Comparison of ENCODE assay signal across 8 cellular contexts in the genomic region with DNA sequence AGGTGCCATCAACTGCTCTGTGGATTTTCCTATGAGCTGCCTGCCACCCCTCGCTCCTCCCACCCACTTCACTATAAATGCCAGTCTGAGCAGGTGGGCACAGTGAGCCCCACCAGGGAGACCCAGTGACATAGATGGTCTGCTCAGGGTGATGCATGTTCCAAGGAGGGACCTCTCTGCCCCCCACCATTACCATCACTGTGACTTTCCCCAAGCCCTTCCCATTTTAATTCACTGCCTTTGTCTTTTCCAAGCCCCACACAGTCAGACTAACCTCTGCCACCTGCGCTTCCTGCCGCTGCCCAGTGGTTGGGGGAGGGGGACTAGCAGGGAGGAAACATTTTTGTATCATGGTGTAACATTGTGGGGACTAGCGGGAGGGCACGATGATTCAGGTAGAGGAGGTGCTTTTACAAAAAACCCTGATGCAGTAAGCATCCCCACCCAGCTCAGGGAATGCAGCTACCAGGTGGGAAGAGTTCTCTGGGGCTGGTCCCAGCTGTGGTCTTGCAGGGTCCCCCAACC. TPM values are rescaled to one million over a fixed set of nuclear protein-coding genes. Genes with fewer than 3 reads are reported as not detected.
DNase-seq lines count a peak whose midpoint lies in the region; ATAC-seq, FAIRE-seq and TF ChIP-seq lines count a peak whose summit lies in the region.

No MANE protein-coding gene starts in this region.

- intact Hi-C loops in endothelial cell of umbilical vein (cut with micrococcal nuclease) = loop anchor here (5.0 kb wide), 1 partner anchor 83 kb away; no protein-coding TSS in a partner anchor

- CTCF ChIA-PET in activated CD8-positive, alpha-beta memory T cell treated with anti-CD3 and anti-CD28 coated beads, Interleukin-2, amount 10 ng/mL, durations not matched to agents 7 days and 5 days (lab: Charles Lee) = interaction anchor here (7.0 kb wide), 1 partner anchor 14 kb away, joined by 127 read pairs; no protein-coding TSS in a partner anchor
- CTCF ChIA-PET in endothelial cell of umbilical vein (lab: Charles Lee) = interaction anchor here (0.7 to 20.4 kb wide), 6 partner anchors 12 to 237 kb away, joined by 3 to 425 read pairs (median 5); no protein-coding TSS in a partner anchor

- peak overlapping the region; percentile 100 for H3K4me3 Mint-ChIP-seq in activated CD8-positive, alpha-beta memory T cell treated with anti-CD3 and anti-CD28 coated beads, Interleukin-2, amount 10 ng/mL, durations not matched to agents 7 days and 5 days

- no peak for TF ChIP-seq POLR2A in endothelial cell of umbilical vein (IDR thresholded peaks at IDR 0.05; ENCODE audit: low read depth, low read length)

- H3K4me2 ChIP-seq in OCI-LY3 (ENCODE audit: low read length) (peak overlapping the region; percentile 98; the same call in 1 of the 2 replicates), endothelial cell of umbilical vein (ENCODE audit: insufficient read depth, low read length) (peak overlapping the region; percentile 64)

- no peak for FAIRE-seq in endothelial cell of umbilical vein (lab: Jason Lieb, UNC)

- TF ChIP-seq CTCF in OCI-LY3 (IDR thresholded peaks at IDR 0.05; ENCODE audit: low read depth, low read length) = no peak
- TF ChIP-seq CTCF in endothelial cell of umbilical vein (IDR thresholded peaks at IDR 0.05; ENCODE audit: extremely low read depth in 1 of 2, insufficient read depth in 1 of 2, low read depth in 1 of 2, low read length in 2 of 2) = no peak

- dilution Hi-C loops in endothelial cell of umbilical vein (cut with MboI; ENCODE audit: extremely low pct_ligation_motif_present, low sequenced_read_pairs) = no loop called here

- H3K9ac ChIP-seq in OCI-LY3 (ENCODE audit: low read length) (no peak overlapping the region), endothelial cell of umbilical vein (replicated peaks; ENCODE audit: extremely low read depth, insufficient read depth, low read length) (peak overlapping the region; percentile 76)

- ATAC-seq in activated CD8-positive, alpha-beta memory T cell treated with anti-CD3 and anti-CD28 coated beads, Interleukin-2, amount 10 ng/mL, durations not matched to agents 7 days and 5 days = no peak
- ATAC-seq in GM21381 (IDR thresholded peaks at IDR 0.05; ENCODE audit: unreplicated experiment) = no peak

- DNase-seq in activated CD8-positive, alpha-beta memory T cell treated with anti-CD3 and anti-CD28 coated beads, Interleukin-2, amount 10 ng/mL, durations not matched to agents 7 days and 5 days = peak; percentile 73
- DNase-seq in endothelial cell of umbilical vein (ENCODE audit: low read depth, low spot score) (no peak), dedifferentiated amniotic fluid mesenchymal stem cell (ENCODE audit: extremely low spot score) (no peak), SHP77 (lab: John Stamatoyannopoulos, UW) (no peak), ureter (ENCODE audit: low spot score) (no peak)
- DNase-seq in stimulated activated CD8-positive, alpha-beta memory T cell treated with anti-CD3 and anti-CD28 coated beads, Interleukin-7, amount 100 ng/mL, for 4 hours (ENCODE audit: low read depth in 2 of 2) = peak; percentile 65 to 68

- H3K36me3 ChIP-seq in OCI-LY3 (replicated peaks; ENCODE audit: low read depth, low read length) = no peaks in the 10 kb centered on the region
- no peaks in the 10 kb centered on the region for H3K36me3 ChIP-seq in endothelial cell of umbilical vein (ENCODE audit: control insufficient read depth in 2 of 2, extremely low read depth in 1 of 2, insufficient read depth in 2 of 2, low read length in 2 of 2)

- H3K9me1 ChIP-seq in endothelial cell of umbilical vein (replicated peaks; ENCODE audit: control insufficient read depth, extremely low read depth, insufficient read depth, low read length) = no peaks in the 10 kb centered on the region

- H3K27ac Mint-ChIP-seq in activated CD8-positive, alpha-beta memory T cell treated with anti-CD3 and anti-CD28 coated beads, Interleukin-2, amount 10 ng/mL, durations not matched to agents 7 days and 5 days = peak overlapping the region; percentile 92

- H3K79me2 ChIP-seq in OCI-LY3 (ENCODE audit: low read length) (peaks cover 36% of the 10 kb centered on the region), endothelial cell of umbilical vein (ENCODE audit: control insufficient read depth, insufficient read depth, low read length) (peaks cover 48% of the 10 kb centered on the region)

- BruUV-seq in endothelial cell of umbilical vein (replicated peaks; lab: Mats Ljungman, UMichigan) = no TSS peak

- H3K36me3 Mint-ChIP-seq in activated CD8-positive, alpha-beta memory T cell treated with anti-CD3 and anti-CD28 coated beads, Interleukin-2, amount 10 ng/mL, durations not matched to agents 7 days and 5 days = peaks cover 73% of the 10 kb centered on the region

- no peaks in the 10 kb centered on the region for H3K9me3 ChIP-seq in OCI-LY3 (ENCODE audit: insufficient read depth, low read length)
- H3K9me3 ChIP-seq in endothelial cell of umbilical vein (replicated peaks; ENCODE audit: control insufficient read depth, insufficient read depth, low read length) = no peaks in the 10 kb centered on the region

- H3K27me3 ChIP-seq in OCI-LY3 (ENCODE audit: low read depth, low read length) = no peaks in the 10 kb centered on the region
- H3K27me3 ChIP-seq in endothelial cell of umbilical vein (ENCODE audit: control insufficient read depth in 2 of 2, insufficient read depth in 2 of 2, low read length in 2 of 2) = no peaks in the 10 kb centered on the region

- H4K20me1 ChIP-seq in OCI-LY3 (ENCODE audit: insufficient read depth, low read length) (no peaks in the 10 kb centered on the region), endothelial cell of umbilical vein (replicated peaks; ENCODE audit: control insufficient read depth, extremely low read depth, insufficient read depth, low read length) (no peaks in the 10 kb centered on the region)

- POLR2A ChIA-PET in endothelial cell of umbilical vein (lab: Charles Lee) = interaction anchor here (1.8 kb wide), 1 partner anchor 12 kb away, joined by 7 read pairs; no protein-coding TSS in a partner anchor

- no peak overlapping the region for H2AFZ ChIP-seq in OCI-LY3 (ENCODE audit: low read depth, low read length)
- H2AFZ ChIP-seq in endothelial cell of umbilical vein (ENCODE audit: low read depth, low read length) = no peak overlapping the region

- H3K9me3 Mint-ChIP-seq in activated CD8-positive, alpha-beta memory T cell treated with anti-CD3 and anti-CD28 coated beads, Interleukin-2, amount 10 ng/mL, durations not matched to agents 7 days and 5 days (ENCODE audit: low read depth) = no peaks in the 10 kb centered on the region

- no peak overlapping the region for H3K4me3 ChIP-seq in OCI-LY3 (ENCODE audit: low read length)
- peak overlapping the region in 1 of 3 experiments; percentile 62 for H3K4me3 ChIP-seq in endothelial cell of umbilical vein (replicated peaks in 1 of 3; ENCODE audit: insufficient read depth in 1 of 3, low read depth in 1 of 3, low read length in 3 of 3)

- H3K27ac ChIP-seq in OCI-LY3 (ENCODE audit: low read length) (no peak overlapping the region), endothelial cell of umbilical vein (ENCODE audit: insufficient read depth, low read depth, low read length) (peak overlapping the region; percentile 63)

- H3K4me1 ChIP-seq in OCI-LY3 (ENCODE audit: low read length) (peaks cover 26% of the 10 kb centered on the region), endothelial cell of umbilical vein (ENCODE audit: control insufficient read depth, extremely low read depth, insufficient read depth, low read length) (peaks cover 28% of the 10 kb centered on the region)

- H3K4me1 Mint-ChIP-seq in activated CD8-positive, alpha-beta memory T cell treated with anti-CD3 and anti-CD28 coated beads, Interleukin-2, amount 10 ng/mL, durations not matched to agents 7 days and 5 days = peaks cover 67% of the 10 kb centered on the region

- no peaks in the 10 kb centered on the region for H3K27me3 Mint-ChIP-seq in activated CD8-positive, alpha-beta memory T cell treated with anti-CD3 and anti-CD28 coated beads, Interleukin-2, amount 10 ng/mL, durations not matched to agents 7 days and 5 days

RNA-seq across cellular contexts. Expression of a gene that starts 24.6 kb away (rescaled TPM):
- total RNA-seq in activated CD8-positive, alpha-beta memory T cell treated with anti-CD3 and anti-CD28 coated beads, Interleukin-2, amount 10 ng/mL, durations not matched to agents 7 days and 5 days = not detected
- total RNA-seq in endothelial cell of umbilical vein = not detected in 2 replicates
- 0.13 and 0.25 TPM in 2 replicates for polyA plus RNA-seq in endothelial cell of umbilical vein
- 0.10 TPM in 1 of 2 replicates, not detected in the other for polyA plus RNA-seq in endothelial cell of umbilical vein (2011; cell fraction: cytosol; rRNA removed)
- not detected in 2 replicates for polyA plus RNA-seq in endothelial cell of umbilical vein (2011; cell fraction: nucleus; rRNA removed)
- not detected in 2 replicates for polyA plus RNA-seq in endothelial cell of umbilical vein (2012)
- polyA minus RNA-seq in endothelial cell of umbilical vein = 0.70 TPM in 1 of 2 replicates, not detected in the other
- not detected for polyA minus RNA-seq in endothelial cell of umbilical vein (2011; cell fraction: cytosol; rRNA and poly(A)+ RNA removed)
- not detected in 2 replicates for polyA minus RNA-seq in endothelial cell of umbilical vein (2011; cell fraction: nucleus; rRNA and poly(A)+ RNA removed)
- not detected for total RNA-seq in ureter

RNA-seq across cellular contexts. Expression of a gene that starts 46.1 kb away (rescaled TPM):
- total RNA-seq in activated CD8-positive, alpha-beta memory T cell treated with anti-CD3 and anti-CD28 coated beads, Interleukin-2, amount 10 ng/mL, durations not matched to agents 7 days and 5 days = not detected
- total RNA-seq in endothelial cell of umbilical vein (not detected in 2 replicates), ureter (not detected)
- not detected in 2 replicates for polyA plus RNA-seq in endothelial cell of umbilical vein
- polyA plus RNA-seq in endothelial cell of umbilical vein (2011; cell fraction: cytosol; rRNA removed) = not detected in 2 replicates
- polyA plus RNA-seq in endothelial cell of umbilical vein (2011; cell fraction: nucleus; rRNA removed) = not detected in 2 replicates
- polyA plus RNA-seq in endothelial cell of umbilical vein (2012) = not detected in 2 replicates
- polyA minus RNA-seq in endothelial cell of umbilical vein = not detected in 2 replicates
- polyA minus RNA-seq in endothelial cell of umbilical vein (2011; cell fraction: cytosol; rRNA and poly(A)+ RNA removed) = not detected
- polyA minus RNA-seq in endothelial cell of umbilical vein (2011; cell fraction: nucleus; rRNA and poly(A)+ RNA removed) = not detected in 2 replicates

RNA-seq across cellular contexts. Expression of a gene that starts 59.5 kb away (rescaled TPM):
- total RNA-seq in activated CD8-positive, alpha-beta memory T cell treated with anti-CD3 and anti-CD28 coated beads, Interleukin-2, amount 10 ng/mL, durations not matched to agents 7 days and 5 days = 1 to 10 TPM; 5.1 to 7.5 TPM
- total RNA-seq in endothelial cell of umbilical vein (2.9 TPM in 2 replicates), ureter (55.9 TPM)
- polyA plus RNA-seq in endothelial cell of umbilical vein = 0.62 and 0.86 TPM in 2 replicates
- polyA plus RNA-seq in endothelial cell of umbilical vein (2011; cell fraction: cytosol; rRNA removed) = 0.41 and 0.52 TPM in 2 replicates
- polyA plus RNA-seq in endothelial cell of umbilical vein (2011; cell fraction: nucleus; rRNA removed) = 1.5 and 2.2 TPM in 2 replicates
- polyA plus RNA-seq in endothelial cell of umbilical vein (2012) = 0.71 and 3.3 TPM in 2 replicates
- 1.7 and 2.2 TPM in 2 replicates for polyA minus RNA-seq in endothelial cell of umbilical vein
- polyA minus RNA-seq in endothelial cell of umbilical vein (2011; cell fraction: cytosol; rRNA and poly(A)+ RNA removed) = not detected
- polyA minus RNA-seq in endothelial cell of umbilical vein (2011; cell fraction: nucleus; rRNA and poly(A)+ RNA removed) = 0.29 and 0.43 TPM in 2 replicates

Comparison
In these comparisons a context has a peak if more than half of its experiments do, and no peak if none do; other contexts are left out.
1. DNase-seq: peak in activated CD8-positive, alpha-beta memory T cell treated with anti-CD3 and anti-CD28 coated beads, Interleukin-2, amount 10 ng/mL, durations not matched to agents 7 days and 5 days (single experiment) and stimulated activated CD8-positive, alpha-beta memory T cell treated with anti-CD3 and anti-CD28 coated beads, Interleukin-7, amount 100 ng/mL, for 4 hours (2 of 2); none in endothelial cell of umbilical vein (single experiment), dedifferentiated amniotic fluid mesenchymal stem cell (single experiment), SHP77 (0 of 2) and ureter (single experiment).